27 cellular contexts compared by ENCODE assay signal in the genomic region with DNA sequence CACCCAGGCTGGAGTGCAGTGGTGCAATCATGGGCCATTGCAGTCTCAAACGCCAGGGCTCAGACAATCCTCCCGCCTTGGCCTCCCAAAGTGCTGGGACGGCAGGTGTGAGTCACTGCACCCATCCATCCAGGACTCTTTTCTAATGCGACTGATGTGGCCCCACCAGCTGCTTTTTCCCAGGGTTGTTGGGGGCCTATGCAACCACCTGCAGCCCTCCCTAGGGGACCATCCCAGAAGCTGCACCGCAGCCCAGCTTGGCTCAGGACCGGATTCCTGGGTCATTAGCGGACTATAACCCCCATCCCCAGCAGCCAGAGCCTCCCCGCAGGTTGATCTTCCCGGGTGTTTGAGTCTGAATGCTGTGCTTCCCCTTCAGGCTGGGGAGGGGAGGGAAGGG.
"Had no signal": no experiment of that assay in that cellular context is flagged by ENCODE, and none has a peak within 500 bp of the region (broad histone marks: within the 10 kb centered on the region; RNA-seq: fewer than 3 reads in every experiment).

No MANE protein-coding gene starts in this region.

- H3K27ac Mint-ChIP-seq: stimulated activated effector memory CD8-positive, alpha-beta T cell treated with anti-CD3 and anti-CD28 coated beads, Interleukin-12 subunit alpha, Interleukin-12 subunit beta, amount 100 ng/mL, for 72 hours; stimulated activated memory B cell treated with anti-CD40 and anti-IgM and Interleukin-4, amounts not matched to agents 10 μg/mL and 1 μg/mL and 100 μg/mL, for 72 hours; stimulated activated naive B cell treated with anti-CD40 and anti-IgM and Interleukin-4, amounts not matched to agents 10 μg/mL and 1 μg/mL and 100 μg/mL, for 72 hours; stimulated activated naive CD8-positive, alpha-beta T cell treated with anti-CD3 and anti-CD28 coated beads, Interleukin-15, amount 100 ng/mL, for 72 hours; stimulated activated naive CD8-positive, alpha-beta T cell treated with anti-CD3 and anti-CD28 coated beads, Interleukin-15, Interleukin-2, amounts not matched to agents 100 ng/mL and 50 ng/mL, for 24 hours; type B pancreatic cell had no signal

- H3K4me1 Mint-ChIP-seq: stimulated activated effector memory CD8-positive, alpha-beta T cell treated with anti-CD3 and anti-CD28 coated beads, Interleukin-12 subunit alpha, Interleukin-12 subunit beta, amount 100 ng/mL, for 72 hours; stimulated activated memory B cell treated with anti-CD40 and anti-IgM and Interleukin-4, amounts not matched to agents 10 μg/mL and 1 μg/mL and 100 μg/mL, for 72 hours; stimulated activated naive CD8-positive, alpha-beta T cell treated with anti-CD3 and anti-CD28 coated beads, Interleukin-15, amount 100 ng/mL, for 72 hours had no signal

- H3K36me3 Mint-ChIP-seq: stimulated activated effector memory CD8-positive, alpha-beta T cell treated with anti-CD3 and anti-CD28 coated beads, Interleukin-12 subunit alpha, Interleukin-12 subunit beta, amount 100 ng/mL, for 72 hours; stimulated activated memory B cell treated with anti-CD40 and anti-IgM and Interleukin-4, amounts not matched to agents 10 μg/mL and 1 μg/mL and 100 μg/mL, for 72 hours; stimulated activated naive B cell treated with anti-CD40 and anti-IgM and Interleukin-4, amounts not matched to agents 10 μg/mL and 1 μg/mL and 100 μg/mL, for 72 hours had no signal

- DNase-seq: stimulated activated CD4-positive, alpha-beta T cell treated with anti-CD3 and anti-CD28 coated beads, Interleukin-2, amount 100 ng/mL, for 48 hours; stimulated activated CD4-positive, alpha-beta T cell treated with anti-CD3 and anti-CD28 coated beads, Interleukin-4, amount 100 ng/mL, for 1 hour; stimulated activated CD4-positive, alpha-beta T cell treated with anti-CD3 and anti-CD28 coated beads, Interleukin-4, amount 100 ng/mL, for 24 hours; stimulated activated CD4-positive, alpha-beta T cell treated with anti-CD3 and anti-CD28 coated beads, Interleukin-4, amount 100 ng/mL, for 4 hours; stimulated activated CD8-positive, alpha-beta memory T cell treated with anti-CD3 and anti-CD28 coated beads, Interleukin-4, amount 100 ng/mL, for 48 hours; stimulated activated naive B cell treated with anti-CD40 and anti-IgM and Interleukin-4, amounts not matched to agents 10 μg/mL and 1 μg/mL and 100 μg/mL, for 72 hours; stimulated activated naive CD4-positive, alpha-beta T cell; stimulated activated naive CD4-positive, alpha-beta T cell treated with Interleukin-2 at 50 U/mL for 16 hours; stimulated activated naive CD8-positive, alpha-beta T cell treated with anti-CD3 and anti-CD28 coated beads, Interleukin-15, amount 100 ng/mL, for 72 hours; stimulated activated naive CD8-positive, alpha-beta T cell treated with anti-CD3 and anti-CD28 coated beads, Interleukin-15, Interleukin-2, amounts not matched to agents 100 U/mL and 50 U/mL, for 24 hours; stomach; substantia nigra; testis; thyroid gland; tibial artery; transverse colon; upper lobe of right lung; uterus had no signal

- H3K4me1 ChIP-seq: stomach, suprapubic skin, testis, thyroid gland, tibial nerve, transverse colon, upper lobe of left lung, upper lobe of right lung, uterus, vagina had no signal

- ATAC-seq: stimulated activated effector memory CD8-positive, alpha-beta T cell treated with anti-CD3 and anti-CD28 coated beads, Interleukin-12 subunit alpha, Interleukin-12 subunit beta, amount 100 ng/mL, for 72 hours; stimulated activated memory B cell treated with anti-CD40 and anti-IgM and Interleukin-4, amounts not matched to agents 10 μg/mL and 1 μg/mL and 100 μg/mL, for 72 hours; stimulated activated naive B cell treated with anti-CD40 and anti-IgM and Interleukin-4, amounts not matched to agents 10 μg/mL and 1 μg/mL and 100 μg/mL, for 72 hours; stimulated activated naive CD8-positive, alpha-beta T cell treated with anti-CD3 and anti-CD28 coated beads, Interleukin-15, amount 100 ng/mL, for 72 hours; stimulated activated naive CD8-positive, alpha-beta T cell treated with anti-CD3 and anti-CD28 coated beads, Interleukin-15, Interleukin-2, amounts not matched to agents 100 U/mL and 50 U/mL, for 24 hours; upper lobe of right lung had no signal

- H3K27me3 ChIP-seq: stomach, testis, thyroid gland, tibial nerve, transverse colon, upper lobe of left lung, upper lobe of right lung, uterus, vagina had no signal

- H3K9me3 ChIP-seq: stomach, suprapubic skin, testis, thoracic aorta, thyroid gland, tibial artery, tibial nerve, transverse colon, upper lobe of left lung, upper lobe of right lung, uterus, vagina had no signal

- H3K36me3 ChIP-seq: stomach, suprapubic skin, thoracic aorta, thyroid gland, tibial artery, tibial nerve, transverse colon, upper lobe of left lung, upper lobe of right lung, uterus, vagina had no signal

- H3K27me3 Mint-ChIP-seq: stimulated activated naive B cell treated with anti-CD40 and anti-IgM and Interleukin-4, amounts not matched to agents 10 μg/mL and 1 μg/mL and 100 μg/mL, for 72 hours; stimulated activated naive CD8-positive, alpha-beta T cell treated with anti-CD3 and anti-CD28 coated beads, Interleukin-15, amount 100 ng/mL, for 72 hours; stimulated activated naive CD8-positive, alpha-beta T cell treated with anti-CD3 and anti-CD28 coated beads, Interleukin-15, Interleukin-2, amounts not matched to agents 100 ng/mL and 50 ng/mL, for 24 hours; type B pancreatic cell had no signal

- H3K4me3 Mint-ChIP-seq: stimulated activated effector memory CD8-positive, alpha-beta T cell treated with anti-CD3 and anti-CD28 coated beads, Interleukin-12 subunit alpha, Interleukin-12 subunit beta, amount 100 ng/mL, for 72 hours; stimulated activated memory B cell treated with anti-CD40 and anti-IgM and Interleukin-4, amounts not matched to agents 10 μg/mL and 1 μg/mL and 100 μg/mL, for 72 hours; stimulated activated naive B cell treated with anti-CD40 and anti-IgM and Interleukin-4, amounts not matched to agents 10 μg/mL and 1 μg/mL and 100 μg/mL, for 72 hours; stimulated activated naive CD8-positive, alpha-beta T cell treated with anti-CD3 and anti-CD28 coated beads, Interleukin-15, amount 100 ng/mL, for 72 hours; stimulated activated naive CD8-positive, alpha-beta T cell treated with anti-CD3 and anti-CD28 coated beads, Interleukin-15, Interleukin-2, amounts not matched to agents 100 ng/mL and 50 ng/mL, for 24 hours; type B pancreatic cell had no signal

- H3K4me3 ChIP-seq: stomach, suprapubic skin, testis, thoracic aorta, thyroid gland, tibial artery, tibial nerve, transverse colon, upper lobe of left lung, upper lobe of right lung, uterus, vagina had no signal

- H3K27ac ChIP-seq: stomach, suprapubic skin, testis, thoracic aorta, thyroid gland, tibial artery, tibial nerve, transverse colon, upper lobe of left lung, upper lobe of right lung, uterus, vagina had no signal
